ENCODE assay signal across 8 cellular contexts in the genomic region with DNA sequence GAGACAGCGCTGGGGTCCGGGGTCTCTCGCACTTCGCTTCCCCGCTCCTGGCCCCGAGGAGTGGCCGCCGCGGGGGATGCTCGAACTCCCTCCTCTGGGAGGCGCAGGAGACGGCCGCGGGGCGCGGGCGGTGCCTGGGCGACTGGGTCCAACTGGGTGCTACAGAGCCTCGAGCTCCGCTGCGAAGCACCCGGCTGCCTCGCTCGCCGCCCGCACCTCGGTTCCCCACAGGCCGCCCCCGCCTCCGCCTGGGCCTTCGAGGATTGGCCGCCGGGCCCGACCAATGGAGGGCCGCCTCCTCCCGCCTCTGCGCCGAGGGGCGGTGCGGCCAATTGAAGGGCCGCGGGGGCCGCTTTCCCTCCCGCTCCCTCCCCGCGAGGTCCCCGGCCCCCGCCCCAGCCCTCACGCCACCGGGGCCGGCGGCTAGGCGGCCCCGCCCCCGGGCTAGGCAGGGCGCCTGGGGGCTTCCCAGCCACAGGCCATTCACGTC. TPM values are rescaled to one million over a fixed set of nuclear protein-coding genes. Genes with fewer than 3 reads are reported as not detected.
DNase-seq lines count a peak whose midpoint lies in the region; ATAC-seq and TF ChIP-seq lines count a peak whose summit lies in the region.

A gene (minus strand): TSS at position 196 of the 490 bp plus-strand sequence. CDS start 216 bp downstream, outside the sequence.

- peak within 1 kb of the TSS; percentile 94 for H4K91ac ChIP-seq in mesenchymal stem cell (ENCODE audit: low read length)

- peak within 1 kb of the TSS; percentile 91 to 99 for H3K18ac ChIP-seq in mesenchymal stem cell (ENCODE audit: low read depth in 1 of 2, low read length in 2 of 2)

- in situ Hi-C loops in GM18951 (cut with MboI; ENCODE audit: low sequenced_read_pairs, unreplicated experiment), result no loop called here

- H4K8ac ChIP-seq in mesenchymal stem cell (ENCODE audit: low read length), result peak within 1 kb of the TSS; percentile 90

- WGBS in mesenchymal stem cell, result under 1% methylated on average over 57 of the region's 57 CpGs

- H3K36me3 ChIP-seq in ACC112 (ENCODE audit: insufficient read depth, low read length) (peaks cover 4% of the 10 kb centered on the region), endocrine pancreas (ENCODE audit: control insufficient read depth, insufficient read depth, low read length) (no peaks in the 10 kb centered on the region), mesenchymal stem cell (ENCODE audit: control insufficient read depth in 1 of 2, insufficient read depth in 2 of 2, low read depth in 1 of 2, low read length in 2 of 2) (no peaks in the 10 kb centered on the region)

- H3K9ac ChIP-seq in endocrine pancreas (ENCODE audit: control insufficient read depth, insufficient read depth, low read length) (peak within 1 kb of the TSS; percentile 70), mesenchymal stem cell (ENCODE audit: low read length) (peak within 1 kb of the TSS; percentile 98)

- peak; percentile 83 for ATAC-seq in HG03159 (IDR thresholded peaks at IDR 0.05; ENCODE audit: unreplicated experiment)

- peak within 1 kb of the TSS; percentile 54 for H3K4me2 ChIP-seq in mesenchymal stem cell (ENCODE audit: low read length, poor library complexity, severe bottlenecking)

- H3K4me1 ChIP-seq in ACC112 (ENCODE audit: control insufficient read depth, insufficient read depth, low read length, unreplicated experiment), result peaks cover 44% of the 10 kb centered on the region
- no peaks in the 10 kb centered on the region for H3K4me1 ChIP-seq in endocrine pancreas (ENCODE audit: control insufficient read depth, insufficient read depth, low read length)
- H3K4me1 ChIP-seq in mesenchymal stem cell (ENCODE audit: control insufficient read depth, insufficient read depth, low read depth, low read length), result peaks cover 21% of the 10 kb centered on the region

- peak within 1 kb of the TSS; percentile 60 to 92 for H2BK12ac ChIP-seq in mesenchymal stem cell (ENCODE audit: low read length in 2 of 2)

- peaks cover 16% of the 10 kb centered on the region for H3K79me1 ChIP-seq in mesenchymal stem cell (replicated peaks; ENCODE audit: low read length, poor library complexity, severe bottlenecking)

- peak within 1 kb of the TSS; percentile 72 for H2AK5ac ChIP-seq in mesenchymal stem cell (ENCODE audit: low read length, severe bottlenecking)

- TF ChIP-seq POLR2A in GM18951 (IDR thresholded peaks at IDR 0.05; ENCODE audit: extremely low read depth, insufficient read depth, insufficient read length), result peak; percentile 69

- peak within 1 kb of the TSS; percentile 97 to 98 for H3K23ac ChIP-seq in mesenchymal stem cell (ENCODE audit: low read length in 2 of 2)

- no peaks in the 10 kb centered on the region for H3K9me3 ChIP-seq in endocrine pancreas (ENCODE audit: control insufficient read depth, low read length)
- H3K9me3 ChIP-seq in mesenchymal stem cell (ENCODE audit: control insufficient read depth, low read length), result no peaks in the 10 kb centered on the region

- H3K27me3 ChIP-seq in ACC112 (ENCODE audit: insufficient read depth, low read length), result no peaks in the 10 kb centered on the region
- H3K27me3 ChIP-seq in endocrine pancreas (ENCODE audit: control insufficient read depth, insufficient read depth, low read length), result no peaks in the 10 kb centered on the region
- H3K27me3 ChIP-seq in mesenchymal stem cell (ENCODE audit: control insufficient read depth in 1 of 2, insufficient read depth in 1 of 2, low read length in 2 of 2), result no peaks in the 10 kb centered on the region

- H3K79me2 ChIP-seq in ACC112 (ENCODE audit: control insufficient read depth, insufficient read depth, low read length, unreplicated experiment), result peaks cover 56% of the 10 kb centered on the region

- peak within 1 kb of the TSS; percentile 99 for H2BK5ac ChIP-seq in mesenchymal stem cell (ENCODE audit: low read depth, low read length, poor library complexity, severe bottlenecking)

- peak within 1 kb of the TSS; percentile 96 for H2BK120ac ChIP-seq in mesenchymal stem cell (ENCODE audit: low read depth, low read length)

- H3K14ac ChIP-seq in mesenchymal stem cell (ENCODE audit: low read length in 2 of 2), result peak within 1 kb of the TSS; percentile 82 to 97

- peak within 1 kb of the TSS; percentile 89 for H3K4me3 ChIP-seq in ACC112 (ENCODE audit: low read depth, low read length)
- H3K4me3 ChIP-seq in endocrine pancreas (ENCODE audit: control insufficient read depth, insufficient read depth, low read length), result peak within 1 kb of the TSS; percentile 56
- H3K4me3 ChIP-seq in mesenchymal stem cell (ENCODE audit: insufficient read depth in 1 of 2, low read depth in 1 of 2, low read length in 2 of 2), result peak within 1 kb of the TSS; percentile 83 to 90

- peak within 1 kb of the TSS; percentile 34 for H2AFZ ChIP-seq in ACC112 (ENCODE audit: low read length, unreplicated experiment)
- peak within 1 kb of the TSS; percentile 78 for H2AFZ ChIP-seq in mesenchymal stem cell (ENCODE audit: low read depth, low read length)

- DNase-seq in NCI-H446 treated with DMSO at 0.1 percent for 48 hours (lab: John Stamatoyannopoulos, UW), result peak; percentile 91
- DNase-seq in activated CD8-positive, alpha-beta memory T cell treated with anti-CD3 and anti-CD28 coated beads, Interleukin-2, amount 50 U/mL, for 4 hours, result peak; percentile 79
- peak; percentile 95 for DNase-seq in mesenchymal stem cell
- peak; percentile 42 for DNase-seq in stimulated activated CD8-positive, alpha-beta memory T cell treated with anti-CD3 and anti-CD28 coated beads, Interleukin-12 subunit alpha, Interleukin-12 subunit beta, amount 100 ng/mL, for 1 hour (ENCODE audit: low read depth)

- H3K27ac ChIP-seq in ACC112 (ENCODE audit: low read depth, low read length), result peak within 1 kb of the TSS; percentile 78
- peak within 1 kb of the TSS; percentile 95 for H3K27ac ChIP-seq in mesenchymal stem cell (ENCODE audit: low read length, poor library complexity, severe bottlenecking)

- peak within 1 kb of the TSS; percentile 96 to 97 for H3K4ac ChIP-seq in mesenchymal stem cell (ENCODE audit: low read depth in 1 of 2, low read length in 2 of 2)

- H2BK15ac ChIP-seq in mesenchymal stem cell (ENCODE audit: low read depth, poor library complexity, severe bottlenecking), result peak within 1 kb of the TSS; percentile 98

RNA-seq across cellular contexts. Expression of the gene that starts here (rescaled TPM):
- 226 TPM for polyA plus RNA-seq in mesenchymal stem cell (2013, experiment 1 of 2)
- polyA plus RNA-seq in mesenchymal stem cell (2013, experiment 2 of 2), result 232 TPM

Comparison
In these comparisons a context has a peak if more than half of its experiments do, and no peak if none do; other contexts are left out.
1. Peak in every context shown above with its lines: DNase-seq, ATAC-seq, H3K4me3 ChIP-seq and H3K27ac ChIP-seq.
2. DNase-seq: peak in every context shown above with its lines; median percentile 95 in mesenchymal stem cell; 91 in NCI-H446 treated with DMSO at 0.1 percent for 48 hours; 79 in activated CD8-positive, alpha-beta memory T cell treated with anti-CD3 and anti-CD28 coated beads, Interleukin-2, amount 50 U/mL, for 4 hours; 42 in stimulated activated CD8-positive, alpha-beta memory T cell treated with anti-CD3 and anti-CD28 coated beads, Interleukin-12 subunit alpha, Interleukin-12 subunit beta, amount 100 ng/mL, for 1 hour.